Comparison of ENCODE assay signal across 25 cellular contexts in the genomic region with DNA sequence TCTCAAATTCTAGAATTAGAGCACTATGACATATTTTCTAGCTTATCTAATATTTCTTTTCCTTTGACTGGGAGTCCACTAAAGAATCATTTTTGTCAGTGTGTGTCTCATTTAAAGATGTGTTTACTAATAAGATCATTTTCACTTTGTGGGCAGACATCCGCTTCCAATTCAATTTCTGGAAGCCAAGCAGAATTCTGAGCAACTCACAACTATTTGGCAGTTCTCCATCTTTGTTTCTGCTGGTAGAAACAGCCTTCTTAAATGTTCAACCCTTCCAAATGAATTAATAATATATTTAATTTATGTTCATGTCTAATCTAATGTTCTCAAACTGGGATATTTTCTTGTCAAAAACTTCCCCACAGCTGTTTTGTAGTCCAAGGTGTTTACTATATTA.
DNase-seq lines count a peak whose midpoint lies in the region; ATAC-seq and TF ChIP-seq lines count a peak whose summit lies in the region.
"Had no signal": no experiment of that assay in that cellular context is flagged by ENCODE, and none has a peak within 500 bp of the region (broad histone marks: within the 10 kb centered on the region; RNA-seq: fewer than 3 reads in every experiment).

No MANE protein-coding gene starts in this region.

- TF ChIP-seq CTCF in AG10803 (conservative IDR thresholded peaks at IDR 0.05; ENCODE audit: low read length) (no peak), cardiac fibroblast (IDR thresholded peaks at IDR 0.05; ENCODE audit: low read depth, low read length) (no peak), fibroblast of mammary gland (conservative IDR thresholded peaks at IDR 0.05; ENCODE audit: control insufficient read depth, insufficient read depth, low read depth, low read length) (no peak), body of pancreas (IDR thresholded peaks at IDR 0.05) (no peak)

- DNase-seq in AG10803 (ENCODE audit: low read depth) (peak; percentile 17), cardiac fibroblast (ENCODE audit: low read depth in 2 of 2) (peak; percentile 43 to 57), fibroblast of mammary gland (ENCODE audit: low read depth) (peak; percentile 45), iris pigment epithelial cell (ENCODE audit: low read depth) (peak; percentile 67), kidney glomerular epithelial cell (lab: John Stamatoyannopoulos, UW) (no peak), body of pancreas (no peak), AML-193 (lab: John Stamatoyannopoulos, UW) (no peak)
- no peak for DNase-seq in activated CD8-positive, alpha-beta memory T cell treated with anti-CD3 and anti-CD28 coated beads, Interleukin-2, amount 10 ng/mL, durations not matched to agents 7 days and 5 days
- DNase-seq: 8988T; ACHN; CD4-positive, CD25-positive, alpha-beta regulatory T cell; COR-L47; DMS53; HFFc6; Kasumi-1; NCI-H1105; NCI-H1436 treated with DMSO at 0.1 percent for 48 hours; NCI-H187 treated with DMSO at 0.1 percent for 48 hours; NCI-H524 treated with DMSO at 0.1 percent for 48 hours; PC-3; SHP77 had no signal

- no peak for TF ChIP-seq POLR2A in body of pancreas (IDR thresholded peaks at IDR 0.05)

- no peaks in the 10 kb centered on the region for H3K4me1 ChIP-seq in body of pancreas
- H3K4me1 ChIP-seq: BLaER1, HAP-1 had no signal

- H3K4me3 ChIP-seq in AG10803 (ENCODE audit: low read length) (no peak overlapping the region), cardiac fibroblast (replicated peaks in 1 of 2; ENCODE audit: low read depth in 2 of 2, low read length in 2 of 2) (no peak overlapping the region), fibroblast of mammary gland (ENCODE audit: control insufficient read depth, low read depth, low read length) (no peak overlapping the region), body of pancreas (no peak overlapping the region)
- H3K4me3 ChIP-seq: BLaER1, GM23338, HAP-1, K562 had no signal

- H3K4me3 Mint-ChIP-seq in activated CD8-positive, alpha-beta memory T cell treated with anti-CD3 and anti-CD28 coated beads, Interleukin-2, amount 10 ng/mL, durations not matched to agents 7 days and 5 days, result no peak overlapping the region
- H3K4me3 Mint-ChIP-seq: CD4-positive, CD25-positive, alpha-beta regulatory T cell; GM23338; HFFc6 had no signal

- no peaks in the 10 kb centered on the region for H3K36me3 Mint-ChIP-seq in activated CD8-positive, alpha-beta memory T cell treated with anti-CD3 and anti-CD28 coated beads, Interleukin-2, amount 10 ng/mL, durations not matched to agents 7 days and 5 days
- H3K36me3 Mint-ChIP-seq: CD4-positive, CD25-positive, alpha-beta regulatory T cell had no signal

- H3K9me3 Mint-ChIP-seq in activated CD8-positive, alpha-beta memory T cell treated with anti-CD3 and anti-CD28 coated beads, Interleukin-2, amount 10 ng/mL, durations not matched to agents 7 days and 5 days (ENCODE audit: low read depth), result no peaks in the 10 kb centered on the region
- H3K9me3 Mint-ChIP-seq: CD4-positive, CD25-positive, alpha-beta regulatory T cell; GM23338; HFFc6 had no signal

- WGBS in body of pancreas, 2 donors, result 58 to 80% methylated on average over 1 of the region's 1 CpG

- H3K4me1 Mint-ChIP-seq in activated CD8-positive, alpha-beta memory T cell treated with anti-CD3 and anti-CD28 coated beads, Interleukin-2, amount 10 ng/mL, durations not matched to agents 7 days and 5 days, result no peaks in the 10 kb centered on the region
- H3K4me1 Mint-ChIP-seq: CD4-positive, CD25-positive, alpha-beta regulatory T cell; GM23338 had no signal

- H3K27me3 ChIP-seq in body of pancreas, result no peaks in the 10 kb centered on the region
- H3K27me3 ChIP-seq: BLaER1 had no signal

- H3K27ac Mint-ChIP-seq in activated CD8-positive, alpha-beta memory T cell treated with anti-CD3 and anti-CD28 coated beads, Interleukin-2, amount 10 ng/mL, durations not matched to agents 7 days and 5 days, result no peak overlapping the region
- H3K27ac Mint-ChIP-seq: CD4-positive, CD25-positive, alpha-beta regulatory T cell; GM23338; HFFc6 had no signal

- no peaks in the 10 kb centered on the region for H3K9me3 ChIP-seq in body of pancreas
- H3K9me3 ChIP-seq: BLaER1, HAP-1 had no signal

- no peak for ATAC-seq in activated CD8-positive, alpha-beta memory T cell treated with anti-CD3 and anti-CD28 coated beads, Interleukin-2, amount 10 ng/mL, durations not matched to agents 7 days and 5 days
- no peak for ATAC-seq in body of pancreas
- ATAC-seq: PC-3 had no signal

- CTCF ChIA-PET in activated CD8-positive, alpha-beta memory T cell treated with anti-CD3 and anti-CD28 coated beads, Interleukin-2, amount 10 ng/mL, durations not matched to agents 7 days and 5 days (lab: Charles Lee), result interaction anchor here (0.8 to 2.2 kb wide), 6 partner anchors 13 to 778 kb away, joined by 3 to 7 read pairs (median 4); no protein-coding TSS in a partner anchor

- intact Hi-C loops in body of pancreas (cut with DNase I), result loop anchor here (5.0 to 10.0 kb wide), 2 partner anchors 597 to 790 kb away; no protein-coding TSS in a partner anchor

- no peaks in the 10 kb centered on the region for H3K36me3 ChIP-seq in body of pancreas (replicated peaks in 1 of 2; ENCODE audit: insufficient read depth in 1 of 2, low read depth in 2 of 2)
- H3K36me3 ChIP-seq: BLaER1, HAP-1 had no signal

- no peak overlapping the region for H3K27ac ChIP-seq in body of pancreas
- H3K27ac ChIP-seq: BLaER1 had no signal

- H3K27me3 Mint-ChIP-seq in activated CD8-positive, alpha-beta memory T cell treated with anti-CD3 and anti-CD28 coated beads, Interleukin-2, amount 10 ng/mL, durations not matched to agents 7 days and 5 days, result peaks cover 13% of the 10 kb centered on the region

Comparison
In these comparisons a context has a peak if more than half of its experiments do, and no peak if none do; other contexts are left out.
1. DNase-seq: peak in AG10803 (single experiment), cardiac fibroblast (2 of 2), fibroblast of mammary gland (single experiment) and iris pigment epithelial cell (single experiment); none in activated CD8-positive, alpha-beta memory T cell treated with anti-CD3 and anti-CD28 coated beads, Interleukin-2, amount 10 ng/mL, durations not matched to agents 7 days and 5 days (single experiment), kidney glomerular epithelial cell (single experiment), body of pancreas (0 of 4) and AML-193 (0 of 2).